Comparison of ENCODE assay signal across 2 cellular contexts in the genomic region with DNA sequence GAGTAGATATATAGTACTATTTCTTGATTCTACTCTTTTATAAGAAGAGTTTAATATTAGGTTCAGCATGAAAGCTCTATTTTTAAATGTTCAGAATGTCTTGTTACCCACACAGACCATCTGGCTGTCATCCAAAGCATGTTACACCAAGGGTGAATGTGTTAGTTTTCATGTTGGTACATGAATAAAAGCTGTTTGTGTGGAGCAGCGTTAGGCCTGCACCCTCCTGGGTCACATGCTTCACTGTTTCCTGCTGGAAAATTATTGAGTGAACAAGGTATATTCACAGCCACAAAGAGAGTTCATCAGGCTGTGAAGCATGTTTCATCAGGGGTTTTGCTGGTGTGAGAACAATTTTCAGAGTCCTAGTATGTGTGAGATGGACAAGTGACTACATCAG.
TF ChIP-seq lines count a peak whose summit lies in the region.

No MANE protein-coding gene starts in this region.

TF ChIP-seq in GM23338, 12 proteins besides CTCF, POLR2A, EP300 and RAD21 (continues in another document):
- no peak for TF ChIP-seq POLR2AphosphoS5 (IDR thresholded peaks at IDR 0.05; ENCODE audit: low read depth)
- no peak for TF ChIP-seq ZNF331 (CRISPR knock-in tag; IDR thresholded peaks at IDR 0.05; ENCODE audit: low read depth)
- TF ChIP-seq STAT1 (IDR thresholded peaks at IDR 0.05; ENCODE audit: unreplicated experiment) = no peak
- TF ChIP-seq ZNF114 (CRISPR knock-in tag; IDR thresholded peaks at IDR 0.05) = no peak
- TF ChIP-seq REST (IDR thresholded peaks at IDR 0.05; ENCODE audit: unreplicated experiment) = no peak
- TF ChIP-seq, protein P1, sequence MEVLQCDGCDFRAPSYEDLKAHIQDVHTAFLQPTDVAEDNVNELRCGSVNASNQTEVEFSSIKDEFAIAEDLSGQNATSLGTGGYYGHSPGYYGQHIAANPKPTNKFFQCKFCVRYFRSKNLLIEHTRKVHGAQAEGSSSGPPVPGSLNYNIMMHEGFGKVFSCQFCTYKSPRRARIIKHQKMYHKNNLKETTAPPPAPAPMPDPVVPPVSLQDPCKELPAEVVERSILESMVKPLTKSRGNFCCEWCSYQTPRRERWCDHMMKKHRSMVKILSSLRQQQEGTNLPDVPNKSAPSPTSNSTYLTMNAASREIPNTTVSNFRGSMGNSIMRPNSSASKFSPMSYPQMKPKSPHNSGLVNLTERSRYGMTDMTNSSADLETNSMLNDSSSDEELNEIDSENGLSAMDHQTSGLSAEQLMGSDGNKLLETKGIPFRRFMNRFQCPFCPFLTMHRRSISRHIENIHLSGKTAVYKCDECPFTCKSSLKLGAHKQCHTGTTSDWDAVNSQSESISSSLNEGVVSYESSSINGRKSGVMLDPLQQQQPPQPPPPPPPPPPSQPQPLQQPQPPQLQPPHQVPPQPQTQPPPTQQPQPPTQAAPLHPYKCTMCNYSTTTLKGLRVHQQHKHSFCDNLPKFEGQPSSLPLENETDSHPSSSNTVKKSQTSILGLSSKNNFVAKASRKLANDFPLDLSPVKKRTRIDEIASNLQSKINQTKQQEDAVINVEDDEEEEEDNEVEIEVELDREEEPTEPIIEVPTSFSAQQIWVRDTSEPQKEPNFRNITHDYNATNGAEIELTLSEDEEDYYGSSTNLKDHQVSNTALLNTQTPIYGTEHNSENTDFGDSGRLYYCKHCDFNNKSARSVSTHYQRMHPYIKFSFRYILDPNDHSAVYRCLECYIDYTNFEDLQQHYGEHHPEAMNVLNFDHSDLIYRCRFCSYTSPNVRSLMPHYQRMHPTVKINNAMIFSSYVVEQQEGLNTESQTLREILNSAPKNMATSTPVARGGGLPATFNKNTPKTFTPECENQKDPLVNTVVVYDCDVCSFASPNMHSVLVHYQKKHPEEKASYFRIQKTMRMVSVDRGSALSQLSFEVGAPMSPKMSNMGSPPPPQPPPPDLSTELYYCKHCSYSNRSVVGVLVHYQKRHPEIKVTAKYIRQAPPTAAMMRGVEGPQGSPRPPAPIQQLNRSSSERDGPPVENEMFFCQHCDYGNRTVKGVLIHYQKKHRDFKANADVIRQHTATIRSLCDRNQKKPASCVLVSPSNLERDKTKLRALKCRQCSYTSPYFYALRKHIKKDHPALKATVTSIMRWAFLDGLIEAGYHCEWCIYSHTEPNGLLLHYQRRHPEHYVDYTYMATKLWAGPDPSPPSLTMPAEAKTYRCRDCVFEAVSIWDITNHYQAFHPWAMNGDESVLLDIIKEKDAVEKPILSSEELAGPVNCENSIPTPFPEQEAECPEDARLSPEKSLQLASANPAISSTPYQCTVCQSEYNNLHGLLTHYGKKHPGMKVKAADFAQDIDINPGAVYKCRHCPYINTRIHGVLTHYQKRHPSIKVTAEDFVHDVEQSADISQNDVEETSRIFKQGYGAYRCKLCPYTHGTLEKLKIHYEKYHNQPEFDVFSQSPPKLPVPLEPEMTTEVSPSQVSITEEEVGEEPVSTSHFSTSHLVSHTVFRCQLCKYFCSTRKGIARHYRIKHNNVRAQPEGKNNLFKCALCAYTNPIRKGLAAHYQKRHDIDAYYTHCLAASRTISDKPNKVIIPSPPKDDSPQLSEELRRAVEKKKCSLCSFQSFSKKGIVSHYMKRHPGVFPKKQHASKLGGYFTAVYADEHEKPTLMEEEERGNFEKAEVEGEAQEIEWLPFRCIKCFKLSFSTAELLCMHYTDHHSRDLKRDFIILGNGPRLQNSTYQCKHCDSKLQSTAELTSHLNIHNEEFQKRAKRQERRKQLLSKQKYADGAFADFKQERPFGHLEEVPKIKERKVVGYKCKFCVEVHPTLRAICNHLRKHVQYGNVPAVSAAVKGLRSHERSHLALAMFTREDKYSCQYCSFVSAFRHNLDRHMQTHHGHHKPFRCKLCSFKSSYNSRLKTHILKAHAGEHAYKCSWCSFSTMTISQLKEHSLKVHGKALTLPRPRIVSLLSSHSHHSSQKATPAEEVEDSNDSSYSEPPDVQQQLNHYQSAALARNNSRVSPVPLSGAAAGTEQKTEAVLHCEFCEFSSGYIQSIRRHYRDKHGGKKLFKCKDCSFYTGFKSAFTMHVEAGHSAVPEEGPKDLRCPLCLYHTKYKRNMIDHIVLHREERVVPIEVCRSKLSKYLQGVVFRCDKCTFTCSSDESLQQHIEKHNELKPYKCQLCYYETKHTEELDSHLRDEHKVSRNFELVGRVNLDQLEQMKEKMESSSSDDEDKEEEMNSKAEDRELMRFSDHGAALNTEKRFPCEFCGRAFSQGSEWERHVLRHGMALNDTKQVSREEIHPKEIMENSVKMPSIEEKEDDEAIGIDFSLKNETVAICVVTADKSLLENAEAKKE (CRISPR knock-in tag; IDR thresholded peaks at IDR 0.05) = no peak
- TF ChIP-seq NANOG (IDR thresholded peaks at IDR 0.05; ENCODE audit: borderline replicate concordance) = no peak
- TF ChIP-seq JUNB (IDR thresholded peaks at IDR 0.05; ENCODE audit: unreplicated experiment) = no peak
- TF ChIP-seq CREB1 (CRISPR knock-in tag; IDR thresholded peaks at IDR 0.05; ENCODE audit: low read depth) = no peak
- TF ChIP-seq EZH2phosphoT487 (IDR thresholded peaks at IDR 0.05; ENCODE audit: unreplicated experiment) = no peak

TF ChIP-seq in H1, 55 proteins besides CTCF, POLR2A, EP300 and RAD21:
- TF ChIP-seq SUZ12 (IDR thresholded peaks at IDR 0.05; ENCODE audit: low read length) (no peak), BACH1 (IDR thresholded peaks at IDR 0.05; ENCODE audit: low read length) (no peak), POU5F1 (IDR thresholded peaks at IDR 0.05; ENCODE audit: low read depth, low read length) (no peak), KDM1A (IDR thresholded peaks at IDR 0.05; ENCODE audit: borderline replicate concordance, low read length) (no peak), NRF1 (IDR thresholded peaks at IDR 0.05; ENCODE audit: low read depth, low read length) (no peak), CHD1 (IDR thresholded peaks at IDR 0.05; ENCODE audit: low read depth, low read length) (no peak), ZNF274 (IDR thresholded peaks at IDR 0.05; ENCODE audit: borderline replicate concordance, extremely low read depth, low read length) (no peak), RBBP5 (IDR thresholded peaks at IDR 0.05; ENCODE audit: borderline replicate concordance, low read depth, low read length) (no peak), JUND (IDR thresholded peaks at IDR 0.05; ENCODE audit: low read length) (no peak), CBX8 (IDR thresholded peaks at IDR 0.05; ENCODE audit: borderline replicate concordance, low read depth, low read length) (no peak), SIX5 (IDR thresholded peaks at IDR 0.05; ENCODE audit: low read depth, low read length) (no peak), MAFK (IDR thresholded peaks at IDR 0.05; ENCODE audit: low read depth, low read length) (no peak), USF2 (IDR thresholded peaks at IDR 0.05; ENCODE audit: low read length) (no peak)
- TF ChIP-seq, protein P2, sequence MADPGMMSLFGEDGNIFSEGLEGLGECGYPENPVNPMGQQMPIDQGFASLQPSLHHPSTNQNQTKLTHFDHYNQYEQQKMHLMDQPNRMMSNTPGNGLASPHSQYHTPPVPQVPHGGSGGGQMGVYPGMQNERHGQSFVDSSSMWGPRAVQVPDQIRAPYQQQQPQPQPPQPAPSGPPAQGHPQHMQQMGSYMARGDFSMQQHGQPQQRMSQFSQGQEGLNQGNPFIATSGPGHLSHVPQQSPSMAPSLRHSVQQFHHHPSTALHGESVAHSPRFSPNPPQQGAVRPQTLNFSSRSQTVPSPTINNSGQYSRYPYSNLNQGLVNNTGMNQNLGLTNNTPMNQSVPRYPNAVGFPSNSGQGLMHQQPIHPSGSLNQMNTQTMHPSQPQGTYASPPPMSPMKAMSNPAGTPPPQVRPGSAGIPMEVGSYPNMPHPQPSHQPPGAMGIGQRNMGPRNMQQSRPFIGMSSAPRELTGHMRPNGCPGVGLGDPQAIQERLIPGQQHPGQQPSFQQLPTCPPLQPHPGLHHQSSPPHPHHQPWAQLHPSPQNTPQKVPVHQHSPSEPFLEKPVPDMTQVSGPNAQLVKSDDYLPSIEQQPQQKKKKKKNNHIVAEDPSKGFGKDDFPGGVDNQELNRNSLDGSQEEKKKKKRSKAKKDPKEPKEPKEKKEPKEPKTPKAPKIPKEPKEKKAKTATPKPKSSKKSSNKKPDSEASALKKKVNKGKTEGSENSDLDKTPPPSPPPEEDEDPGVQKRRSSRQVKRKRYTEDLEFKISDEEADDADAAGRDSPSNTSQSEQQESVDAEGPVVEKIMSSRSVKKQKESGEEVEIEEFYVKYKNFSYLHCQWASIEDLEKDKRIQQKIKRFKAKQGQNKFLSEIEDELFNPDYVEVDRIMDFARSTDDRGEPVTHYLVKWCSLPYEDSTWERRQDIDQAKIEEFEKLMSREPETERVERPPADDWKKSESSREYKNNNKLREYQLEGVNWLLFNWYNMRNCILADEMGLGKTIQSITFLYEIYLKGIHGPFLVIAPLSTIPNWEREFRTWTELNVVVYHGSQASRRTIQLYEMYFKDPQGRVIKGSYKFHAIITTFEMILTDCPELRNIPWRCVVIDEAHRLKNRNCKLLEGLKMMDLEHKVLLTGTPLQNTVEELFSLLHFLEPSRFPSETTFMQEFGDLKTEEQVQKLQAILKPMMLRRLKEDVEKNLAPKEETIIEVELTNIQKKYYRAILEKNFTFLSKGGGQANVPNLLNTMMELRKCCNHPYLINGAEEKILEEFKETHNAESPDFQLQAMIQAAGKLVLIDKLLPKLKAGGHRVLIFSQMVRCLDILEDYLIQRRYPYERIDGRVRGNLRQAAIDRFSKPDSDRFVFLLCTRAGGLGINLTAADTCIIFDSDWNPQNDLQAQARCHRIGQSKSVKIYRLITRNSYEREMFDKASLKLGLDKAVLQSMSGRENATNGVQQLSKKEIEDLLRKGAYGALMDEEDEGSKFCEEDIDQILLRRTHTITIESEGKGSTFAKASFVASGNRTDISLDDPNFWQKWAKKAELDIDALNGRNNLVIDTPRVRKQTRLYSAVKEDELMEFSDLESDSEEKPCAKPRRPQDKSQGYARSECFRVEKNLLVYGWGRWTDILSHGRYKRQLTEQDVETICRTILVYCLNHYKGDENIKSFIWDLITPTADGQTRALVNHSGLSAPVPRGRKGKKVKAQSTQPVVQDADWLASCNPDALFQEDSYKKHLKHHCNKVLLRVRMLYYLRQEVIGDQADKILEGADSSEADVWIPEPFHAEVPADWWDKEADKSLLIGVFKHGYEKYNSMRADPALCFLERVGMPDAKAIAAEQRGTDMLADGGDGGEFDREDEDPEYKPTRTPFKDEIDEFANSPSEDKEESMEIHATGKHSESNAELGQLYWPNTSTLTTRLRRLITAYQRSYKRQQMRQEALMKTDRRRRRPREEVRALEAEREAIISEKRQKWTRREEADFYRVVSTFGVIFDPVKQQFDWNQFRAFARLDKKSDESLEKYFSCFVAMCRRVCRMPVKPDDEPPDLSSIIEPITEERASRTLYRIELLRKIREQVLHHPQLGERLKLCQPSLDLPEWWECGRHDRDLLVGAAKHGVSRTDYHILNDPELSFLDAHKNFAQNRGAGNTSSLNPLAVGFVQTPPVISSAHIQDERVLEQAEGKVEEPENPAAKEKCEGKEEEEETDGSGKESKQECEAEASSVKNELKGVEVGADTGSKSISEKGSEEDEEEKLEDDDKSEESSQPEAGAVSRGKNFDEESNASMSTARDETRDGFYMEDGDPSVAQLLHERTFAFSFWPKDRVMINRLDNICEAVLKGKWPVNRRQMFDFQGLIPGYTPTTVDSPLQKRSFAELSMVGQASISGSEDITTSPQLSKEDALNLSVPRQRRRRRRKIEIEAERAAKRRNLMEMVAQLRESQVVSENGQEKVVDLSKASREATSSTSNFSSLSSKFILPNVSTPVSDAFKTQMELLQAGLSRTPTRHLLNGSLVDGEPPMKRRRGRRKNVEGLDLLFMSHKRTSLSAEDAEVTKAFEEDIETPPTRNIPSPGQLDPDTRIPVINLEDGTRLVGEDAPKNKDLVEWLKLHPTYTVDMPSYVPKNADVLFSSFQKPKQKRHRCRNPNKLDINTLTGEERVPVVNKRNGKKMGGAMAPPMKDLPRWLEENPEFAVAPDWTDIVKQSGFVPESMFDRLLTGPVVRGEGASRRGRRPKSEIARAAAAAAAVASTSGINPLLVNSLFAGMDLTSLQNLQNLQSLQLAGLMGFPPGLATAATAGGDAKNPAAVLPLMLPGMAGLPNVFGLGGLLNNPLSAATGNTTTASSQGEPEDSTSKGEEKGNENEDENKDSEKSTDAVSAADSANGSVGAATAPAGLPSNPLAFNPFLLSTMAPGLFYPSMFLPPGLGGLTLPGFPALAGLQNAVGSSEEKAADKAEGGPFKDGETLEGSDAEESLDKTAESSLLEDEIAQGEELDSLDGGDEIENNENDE (IDR thresholded peaks at IDR 0.05; ENCODE audit: insufficient replicate concordance, low read length) = no peak
